In genomic region chr6:158818580-158819212, GRCh38 we compare ENCODE assay signal across 8 cellular contexts. TPM values are rescaled to one million over a fixed set of nuclear protein-coding genes. Genes with fewer than 3 reads are reported as not detected.
A peak's percentile ranks its signal among the peaks of the same experiment; 100 is the strongest.
DNase-seq lines count a peak whose midpoint lies in the region; ATAC-seq and TF ChIP-seq lines count a peak whose summit lies in the region.

No MANE protein-coding gene starts in this region.

- WGBS in esophagus, 2 donors, result 1% methylated on average over 52 to 63 of the region's 63 CpGs

- POLR2A ChIA-PET in AG04449 (lab: Yijun Ruan, JAX), result no interaction called here

- no peaks in the 10 kb centered on the region for H3K27me3 ChIP-seq in NT2/D1 (ENCODE audit: insufficient read depth, insufficient read length)
- no peaks in the 10 kb centered on the region for H3K27me3 ChIP-seq in esophagus (ENCODE audit: control insufficient read depth in 1 of 2, insufficient read depth in 2 of 2, low read length in 2 of 2)

- ATAC-seq in GM18520 (IDR thresholded peaks at IDR 0.05; ENCODE audit: unreplicated experiment) (peak; percentile 12), HG03066 (IDR thresholded peaks at IDR 0.05; ENCODE audit: low read depth, unreplicated experiment) (peak; percentile 32)

- peak overlapping the region; percentile 98 to 100 for H3K27ac ChIP-seq in esophagus (ENCODE audit: low read depth in 2 of 2, low read length in 1 of 2)

- CTCF ChIA-PET in AG04449 (lab: Yijun Ruan, JAX), result interaction anchor here (1.0 to 1.2 kb wide), 2 partner anchors 19 to 90 kb away, joined by 3 read pairs; no protein-coding TSS in a partner anchor

- H3K4me1 ChIP-seq in NT2/D1 (ENCODE audit: insufficient read depth, insufficient read length), result peaks cover 7% of the 10 kb centered on the region
- H3K4me1 ChIP-seq in esophagus (ENCODE audit: control insufficient read depth in 2 of 2, insufficient read depth in 2 of 2, low read length in 1 of 2), result peaks cover 0 to 9% of the 10 kb centered on the region in 2 donors

- H3K4me3 ChIP-seq in AG04449 (ENCODE audit: low read depth, low read length), result peak overlapping the region; percentile 81
- H3K4me3 ChIP-seq in NT2/D1 (ENCODE audit: insufficient read length, low read depth), result peak overlapping the region; percentile 88
- peak overlapping the region; percentile 79 to 87 for H3K4me3 ChIP-seq in esophagus (ENCODE audit: low read depth in 1 of 2, low read length in 2 of 2)

- DNase-seq in AG04449 (ENCODE audit: low read depth, low spot score) (no peak), NT2/D1 (ENCODE audit: low read depth, low spot score) (no peak), activated T-cell treated with anti-CD3 and anti-CD28 coated beads for 48 hours (ENCODE audit: low read depth) (peak; percentile 63), myocyte (ENCODE audit: low read depth) (peak; percentile 62)
- DNase-seq in stimulated activated naive CD4-positive, alpha-beta T cell treated with Interleukin-2 at 50 U/mL for 16 hours (lab: John Stamatoyannopoulos, UW), result peak; percentile 74

- H3K36me3 ChIP-seq in NT2/D1 (ENCODE audit: insufficient read depth, insufficient read length, low read length) (peaks cover 42% of the 10 kb centered on the region), esophagus (ENCODE audit: control insufficient read depth in 2 of 2, insufficient read depth in 2 of 2, low read length in 1 of 2) (peaks cover 0 to 6% of the 10 kb centered on the region in 2 donors)

- peak overlapping the region; percentile 92 for H3K9ac ChIP-seq in NT2/D1 (ENCODE audit: insufficient read length, low read depth)

- TF ChIP-seq CTCF in AG04449 (IDR thresholded peaks at IDR 0.05; ENCODE audit: insufficient read depth, low read length, missing control alignments), result no peak

- no peaks in the 10 kb centered on the region; the same call in 1 of the 2 replicates for H3K9me3 ChIP-seq in NT2/D1 (ENCODE audit: insufficient read depth, low read length)
- H3K9me3 ChIP-seq in esophagus (ENCODE audit: control insufficient read depth in 2 of 2, insufficient read depth in 1 of 2, low read depth in 1 of 2, low read length in 1 of 2), result no peaks in the 10 kb centered on the region

RNA-seq across cellular contexts. Expression of gene EZR, which starts 0.5 kb away (rescaled TPM):
- 100 to 1,000 TPM; 211 to 257 TPM for polyA plus RNA-seq in esophagus
- 41.2 and 71.0 TPM in 2 replicates for total RNA-seq in myocyte
- 96.7 TPM for polyA plus RNA-seq in myocyte (2012)

Comparison
In these comparisons a context has a peak if more than half of its experiments do, and no peak if none do; other contexts are left out.
1. DNase-seq: peak in activated T-cell treated with anti-CD3 and anti-CD28 coated beads for 48 hours (single experiment), myocyte (single experiment) and stimulated activated naive CD4-positive, alpha-beta T cell treated with Interleukin-2 at 50 U/mL for 16 hours (single experiment); none in AG04449 (single experiment) and NT2/D1 (single experiment).
2. Peak in every context shown above with its lines, with median percentiles within 50 percentile points of each other: H3K4me3 ChIP-seq.